Comparison of ENCODE assay signal across 22 cellular contexts in the genomic region with DNA sequence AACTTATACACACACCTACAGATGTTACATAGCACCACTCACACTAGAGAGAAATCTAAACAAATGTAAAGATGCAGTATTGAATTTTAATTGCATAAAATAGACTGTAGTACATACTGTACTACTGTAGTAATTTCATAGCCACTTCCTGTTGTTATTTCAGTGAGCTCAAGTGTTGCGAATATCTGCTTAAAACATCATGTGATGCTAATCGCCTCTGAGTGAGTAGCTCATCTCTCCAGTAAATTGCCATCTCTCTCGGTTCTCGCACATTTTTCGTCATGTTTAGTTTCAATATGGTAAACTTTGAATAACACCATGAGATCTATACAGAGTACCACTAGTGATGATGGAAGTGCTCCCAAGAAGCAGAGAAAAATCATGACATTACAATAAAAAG. TPM values are rescaled to one million over a fixed set of nuclear protein-coding genes. Genes with fewer than 3 reads are reported as not detected.
"Had no signal": no experiment of that assay in that cellular context is flagged by ENCODE, and none has a peak within 500 bp of the region (broad histone marks: within the 10 kb centered on the region; RNA-seq: fewer than 3 reads in every experiment).

No MANE protein-coding gene starts in this region.

- H3K36me3 ChIP-seq: right atrium auricular region had no signal

- H3K4me1 Mint-ChIP-seq: activated CD4-positive, alpha-beta T cell treated with anti-CD3 and anti-CD28 coated beads, Interleukin-2, amount 10 ng/mL, durations not matched to agents 24 days and 14 days; activated naive CD8-positive, alpha-beta T cell treated with anti-CD3 and anti-CD28 coated beads for 36 hours; brain; endodermal cell; memory B cell had no signal

- ATAC-seq: activated CD8-positive, alpha-beta T cell treated with anti-CD3 and anti-CD28 coated beads, Interleukin-2, amount 10 ng/mL, durations not matched to agents 7 days and 5 days; left ventricle myocardium superior; mucosa of descending colon; naive thymus-derived CD8-positive, alpha-beta T cell had no signal

- H3K36me3 Mint-ChIP-seq: activated naive CD8-positive, alpha-beta T cell treated with anti-CD3 and anti-CD28 coated beads for 36 hours; brain had no signal

- H3K4me3 Mint-ChIP-seq: activated CD4-positive, alpha-beta T cell treated with anti-CD3 and anti-CD28 coated beads, Interleukin-2, amount 10 ng/mL, durations not matched to agents 24 days and 14 days; activated CD8-positive, alpha-beta T cell treated with anti-CD3 and anti-CD28 coated beads, Interleukin-2, amount 10 ng/mL, durations not matched to agents 7 days and 5 days; activated naive CD8-positive, alpha-beta T cell treated with anti-CD3 and anti-CD28 coated beads for 36 hours; brain; endodermal cell; memory B cell; naive thymus-derived CD8-positive, alpha-beta T cell; stimulated activated naive CD8-positive, alpha-beta T cell treated with anti-CD3 and anti-CD28 coated beads, Interleukin-15, Interleukin-2, amounts not matched to agents 100 ng/mL and 50 ng/mL, for 24 hours had no signal

- H3K4me1 ChIP-seq: right atrium auricular region had no signal

- H3K27ac ChIP-seq: right atrium auricular region, skin epidermis had no signal

- DNase-seq: activated CD4-positive, alpha-beta T cell treated with anti-CD3 and anti-CD28 coated beads, Interleukin-2, amount 10 ng/mL, durations not matched to agents 24 days and 14 days; activated CD4-positive, CD25-positive, alpha-beta regulatory T cell; activated CD8-positive, alpha-beta memory T cell treated with anti-CD3 and anti-CD28 coated beads, Interleukin-2, amount 50 U/mL, for 48 hours; activated CD8-positive, alpha-beta T cell treated with anti-CD3 and anti-CD28 coated beads, Interleukin-2, amount 10 ng/mL, durations not matched to agents 7 days and 5 days; activated gamma-delta T cell treated with Interleukin-2 at 50 U/mL for 16 hours; activated naive CD8-positive, alpha-beta T cell treated with anti-CD3 and anti-CD28 coated beads for 36 hours; endodermal cell; erythroblast; hippocampal formation; kidney glomerular epithelial cell; left ventricle myocardium superior; mucosa of descending colon; naive thymus-derived CD8-positive, alpha-beta T cell; occipital lobe; SW 1271 had no signal

- H3K27me3 Mint-ChIP-seq: activated naive CD8-positive, alpha-beta T cell treated with anti-CD3 and anti-CD28 coated beads for 36 hours had no signal

- H3K9me3 ChIP-seq: mucosa of descending colon had no signal

- H3K27ac Mint-ChIP-seq: activated CD4-positive, alpha-beta T cell treated with anti-CD3 and anti-CD28 coated beads, Interleukin-2, amount 10 ng/mL, durations not matched to agents 24 days and 14 days; activated CD8-positive, alpha-beta T cell treated with anti-CD3 and anti-CD28 coated beads, Interleukin-2, amount 10 ng/mL, durations not matched to agents 7 days and 5 days; activated naive CD8-positive, alpha-beta T cell treated with anti-CD3 and anti-CD28 coated beads for 36 hours; brain; endodermal cell; memory B cell; naive thymus-derived CD8-positive, alpha-beta T cell; progenitor cell of endocrine pancreas; stimulated activated naive CD8-positive, alpha-beta T cell treated with anti-CD3 and anti-CD28 coated beads, Interleukin-15, Interleukin-2, amounts not matched to agents 100 ng/mL and 50 ng/mL, for 24 hours had no signal

- H3K27me3 ChIP-seq: right atrium auricular region had no signal

- H3K4me3 ChIP-seq: mucosa of descending colon, right atrium auricular region, skin epidermis had no signal

RNA-seq across cellular contexts. Expression of a gene that starts 22.0 kb away (rescaled TPM):
- total RNA-seq: activated CD8-positive, alpha-beta T cell treated with anti-CD3 and anti-CD28 coated beads, Interleukin-2, amount 10 ng/mL, durations not matched to agents 7 days and 5 days; activated naive CD8-positive, alpha-beta T cell treated with anti-CD3 and anti-CD28 coated beads for 36 hours; T-helper 2 cell treated with Interferon-gamma antibody and Interleukin-4, amounts not matched to agents 100 ng/mL and 5 ng/mL, for 36 hours had no signal
- polyA plus RNA-seq: naive thymus-derived CD8-positive, alpha-beta T cell had no signal
